Comparison of ENCODE assay signal across 1 cellular context in genomic region chr2:10590742-10591141, GRCh38.
A peak's percentile ranks its signal among the peaks of the same experiment; 100 is the strongest.
TF ChIP-seq lines count a peak whose summit lies in the region.

No MANE protein-coding gene starts in this region.

TF ChIP-seq in HepG2, 621 proteins besides CTCF, POLR2A, EP300 and RAD21:
- TF ChIP-seq PRDM4 (CRISPR knock-in tag; IDR thresholded peaks at IDR 0.05; ENCODE audit: borderline replicate concordance) = no peak
- TF ChIP-seq ARHGAP35 (CRISPR knock-in tag; IDR thresholded peaks at IDR 0.05; ENCODE audit: borderline replicate concordance) = no peak
- TF ChIP-seq, protein P1, sequence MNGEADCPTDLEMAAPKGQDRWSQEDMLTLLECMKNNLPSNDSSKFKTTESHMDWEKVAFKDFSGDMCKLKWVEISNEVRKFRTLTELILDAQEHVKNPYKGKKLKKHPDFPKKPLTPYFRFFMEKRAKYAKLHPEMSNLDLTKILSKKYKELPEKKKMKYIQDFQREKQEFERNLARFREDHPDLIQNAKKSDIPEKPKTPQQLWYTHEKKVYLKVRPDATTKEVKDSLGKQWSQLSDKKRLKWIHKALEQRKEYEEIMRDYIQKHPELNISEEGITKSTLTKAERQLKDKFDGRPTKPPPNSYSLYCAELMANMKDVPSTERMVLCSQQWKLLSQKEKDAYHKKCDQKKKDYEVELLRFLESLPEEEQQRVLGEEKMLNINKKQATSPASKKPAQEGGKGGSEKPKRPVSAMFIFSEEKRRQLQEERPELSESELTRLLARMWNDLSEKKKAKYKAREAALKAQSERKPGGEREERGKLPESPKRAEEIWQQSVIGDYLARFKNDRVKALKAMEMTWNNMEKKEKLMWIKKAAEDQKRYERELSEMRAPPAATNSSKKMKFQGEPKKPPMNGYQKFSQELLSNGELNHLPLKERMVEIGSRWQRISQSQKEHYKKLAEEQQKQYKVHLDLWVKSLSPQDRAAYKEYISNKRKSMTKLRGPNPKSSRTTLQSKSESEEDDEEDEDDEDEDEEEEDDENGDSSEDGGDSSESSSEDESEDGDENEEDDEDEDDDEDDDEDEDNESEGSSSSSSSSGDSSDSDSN (CRISPR knock-in tag; IDR thresholded peaks at IDR 0.05) = no peak
- TF ChIP-seq, protein P2, sequence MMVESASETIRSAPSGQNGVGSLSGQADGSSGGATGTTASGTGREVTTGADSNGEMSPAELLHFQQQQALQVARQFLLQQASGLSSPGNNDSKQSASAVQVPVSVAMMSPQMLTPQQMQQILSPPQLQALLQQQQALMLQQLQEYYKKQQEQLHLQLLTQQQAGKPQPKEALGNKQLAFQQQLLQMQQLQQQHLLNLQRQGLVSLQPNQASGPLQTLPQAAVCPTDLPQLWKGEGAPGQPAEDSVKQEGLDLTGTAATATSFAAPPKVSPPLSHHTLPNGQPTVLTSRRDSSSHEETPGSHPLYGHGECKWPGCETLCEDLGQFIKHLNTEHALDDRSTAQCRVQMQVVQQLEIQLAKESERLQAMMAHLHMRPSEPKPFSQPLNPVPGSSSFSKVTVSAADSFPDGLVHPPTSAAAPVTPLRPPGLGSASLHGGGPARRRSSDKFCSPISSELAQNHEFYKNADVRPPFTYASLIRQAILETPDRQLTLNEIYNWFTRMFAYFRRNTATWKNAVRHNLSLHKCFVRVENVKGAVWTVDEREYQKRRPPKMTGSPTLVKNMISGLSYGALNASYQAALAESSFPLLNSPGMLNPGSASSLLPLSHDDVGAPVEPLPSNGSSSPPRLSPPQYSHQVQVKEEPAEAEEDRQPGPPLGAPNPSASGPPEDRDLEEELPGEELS (CRISPR knock-in tag; IDR thresholded peaks at IDR 0.05) = 0 out of 2 replicates have a peak, but pooled peaks have one; percentile 16
- TF ChIP-seq, protein P3, sequence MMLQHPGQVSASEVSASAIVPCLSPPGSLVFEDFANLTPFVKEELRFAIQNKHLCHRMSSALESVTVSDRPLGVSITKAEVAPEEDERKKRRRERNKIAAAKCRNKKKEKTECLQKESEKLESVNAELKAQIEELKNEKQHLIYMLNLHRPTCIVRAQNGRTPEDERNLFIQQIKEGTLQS (CRISPR knock-in tag; IDR thresholded peaks at IDR 0.05) = no peak
- TF ChIP-seq, protein P4, sequence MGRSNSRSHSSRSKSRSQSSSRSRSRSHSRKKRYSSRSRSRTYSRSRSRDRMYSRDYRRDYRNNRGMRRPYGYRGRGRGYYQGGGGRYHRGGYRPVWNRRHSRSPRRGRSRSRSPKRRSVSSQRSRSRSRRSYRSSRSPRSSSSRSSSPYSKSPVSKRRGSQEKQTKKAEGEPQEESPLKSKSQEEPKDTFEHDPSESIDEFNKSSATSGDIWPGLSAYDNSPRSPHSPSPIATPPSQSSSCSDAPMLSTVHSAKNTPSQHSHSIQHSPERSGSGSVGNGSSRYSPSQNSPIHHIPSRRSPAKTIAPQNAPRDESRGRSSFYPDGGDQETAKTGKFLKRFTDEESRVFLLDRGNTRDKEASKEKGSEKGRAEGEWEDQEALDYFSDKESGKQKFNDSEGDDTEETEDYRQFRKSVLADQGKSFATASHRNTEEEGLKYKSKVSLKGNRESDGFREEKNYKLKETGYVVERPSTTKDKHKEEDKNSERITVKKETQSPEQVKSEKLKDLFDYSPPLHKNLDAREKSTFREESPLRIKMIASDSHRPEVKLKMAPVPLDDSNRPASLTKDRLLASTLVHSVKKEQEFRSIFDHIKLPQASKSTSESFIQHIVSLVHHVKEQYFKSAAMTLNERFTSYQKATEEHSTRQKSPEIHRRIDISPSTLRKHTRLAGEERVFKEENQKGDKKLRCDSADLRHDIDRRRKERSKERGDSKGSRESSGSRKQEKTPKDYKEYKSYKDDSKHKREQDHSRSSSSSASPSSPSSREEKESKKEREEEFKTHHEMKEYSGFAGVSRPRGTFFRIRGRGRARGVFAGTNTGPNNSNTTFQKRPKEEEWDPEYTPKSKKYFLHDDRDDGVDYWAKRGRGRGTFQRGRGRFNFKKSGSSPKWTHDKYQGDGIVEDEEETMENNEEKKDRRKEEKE (IDR thresholded peaks at IDR 0.05) = no peak
- TF ChIP-seq MAFK (conservative IDR thresholded peaks at IDR 0.05 in 1 of 2, IDR thresholded peaks at IDR 0.05 in 1 of 2; ENCODE audit: low read length in 2 of 2) = peak in 1 of 2 experiments; percentile 51; a peak in 2 of 4 replicates
- no peak for TF ChIP-seq CENPX (CRISPR knock-in tag; IDR thresholded peaks at IDR 0.05)
- TF ChIP-seq FOXP1 (IDR thresholded peaks at IDR 0.05) = no peak
- TF ChIP-seq FOXP1 (CRISPR knock-in tag; IDR thresholded peaks at IDR 0.05) = peak; percentile 80
- TF ChIP-seq MAFF (IDR thresholded peaks at IDR 0.05; ENCODE audit: low read depth, low read length) = peak; percentile 66
- no peak for TF ChIP-seq ZNF256 (CRISPR knock-in tag; conservative IDR thresholded peaks at IDR 0.05)
- TF ChIP-seq, protein P5, sequence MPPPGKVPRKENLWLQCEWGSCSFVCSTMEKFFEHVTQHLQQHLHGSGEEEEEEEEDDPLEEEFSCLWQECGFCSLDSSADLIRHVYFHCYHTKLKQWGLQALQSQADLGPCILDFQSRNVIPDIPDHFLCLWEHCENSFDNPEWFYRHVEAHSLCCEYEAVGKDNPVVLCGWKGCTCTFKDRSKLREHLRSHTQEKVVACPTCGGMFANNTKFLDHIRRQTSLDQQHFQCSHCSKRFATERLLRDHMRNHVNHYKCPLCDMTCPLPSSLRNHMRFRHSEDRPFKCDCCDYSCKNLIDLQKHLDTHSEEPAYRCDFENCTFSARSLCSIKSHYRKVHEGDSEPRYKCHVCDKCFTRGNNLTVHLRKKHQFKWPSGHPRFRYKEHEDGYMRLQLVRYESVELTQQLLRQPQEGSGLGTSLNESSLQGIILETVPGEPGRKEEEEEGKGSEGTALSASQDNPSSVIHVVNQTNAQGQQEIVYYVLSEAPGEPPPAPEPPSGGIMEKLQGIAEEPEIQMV (CRISPR knock-in tag; IDR thresholded peaks at IDR 0.05; ENCODE audit: low read depth) = no peak
- TF ChIP-seq FOXA3 (CRISPR knock-in tag; IDR thresholded peaks at IDR 0.05) = peak; percentile 40; the same call in 1 of the 2 replicates
- no peak for TF ChIP-seq KDM6A (CRISPR knock-in tag; IDR thresholded peaks at IDR 0.05; ENCODE audit: low read depth)
